8 cellular contexts compared by ENCODE assay signal in the genomic region with DNA sequence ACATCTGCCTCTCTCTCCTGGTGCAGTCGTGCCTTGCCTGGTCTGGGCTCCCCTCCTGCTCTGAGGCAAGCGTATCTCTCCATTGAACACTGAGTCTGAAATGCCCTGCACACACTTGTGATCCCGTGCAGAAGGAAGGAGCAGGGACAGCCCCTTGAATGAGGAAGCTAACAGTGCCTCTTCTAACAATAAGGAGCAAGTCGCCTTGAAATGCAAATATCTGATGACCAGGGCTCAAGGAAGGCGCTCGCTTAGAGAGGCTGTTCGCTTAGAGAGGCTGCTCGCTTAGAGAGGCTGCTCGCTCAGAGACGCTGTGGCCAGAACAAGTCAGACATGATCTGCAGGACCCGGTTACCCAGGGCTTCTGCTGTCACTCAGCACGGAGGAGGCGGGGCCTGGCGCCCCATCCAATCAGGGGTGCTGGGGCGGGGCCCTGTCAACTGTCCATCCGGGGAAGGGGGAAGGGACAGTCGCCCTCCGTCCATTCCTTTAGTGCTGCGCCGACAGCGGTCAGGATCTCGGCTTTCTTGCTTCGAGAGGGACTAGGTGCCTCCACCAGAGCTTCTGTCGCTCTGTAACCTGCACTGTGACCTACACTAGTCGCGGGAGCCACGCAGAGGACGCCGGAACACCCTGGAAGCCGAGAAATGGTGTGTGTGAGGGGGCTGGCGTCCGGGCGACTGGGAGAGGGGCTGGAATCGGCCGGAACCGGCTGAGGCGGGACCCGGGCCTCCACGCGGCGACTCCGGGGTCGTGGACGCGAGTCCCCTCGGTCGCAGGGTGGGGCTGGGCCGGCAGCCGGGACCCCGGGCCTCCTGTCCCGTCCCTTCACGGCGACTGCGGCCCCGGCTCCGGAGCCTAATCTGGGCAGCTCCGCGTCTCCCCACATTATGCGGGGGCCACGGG. TPM values are rescaled to one million over a fixed set of nuclear protein-coding genes. Genes with fewer than 3 reads are reported as not detected.
DNase-seq lines count a peak whose midpoint lies in the region; ATAC-seq and TF ChIP-seq lines count a peak whose summit lies in the region.

ZNF440 (plus strand) TSS at position 473 of the 906 bp plus-strand sequence; CDS start at position 648, 175 bp downstream.

- H3K4me3 ChIP-seq in adipocyte (ENCODE audit: low read length) (peak within 1 kb of the TSS; percentile 91), heart right ventricle (peak within 1 kb of the TSS; percentile 68 to 99 (median 86)), upper lobe of left lung (peak within 1 kb of the TSS; percentile 70 to 96 (median 83))

- H3K9me3 ChIP-seq in adipocyte (ENCODE audit: control insufficient read depth, low read length) (peaks cover 9% of the 10 kb centered on the region), heart right ventricle (peaks cover 0 to 7% (median 0%) of the 10 kb centered on the region in 11 donors), upper lobe of left lung (no peaks in the 10 kb centered on the region)

- H3K36me3 ChIP-seq in adipocyte (ENCODE audit: control insufficient read depth, insufficient read depth, low read length, severe bottlenecking) (no peaks in the 10 kb centered on the region), heart right ventricle (peaks cover 0 to 11% (median 2%) of the 10 kb centered on the region in 9 donors), upper lobe of left lung (peaks cover 0 to 3% (median 0%) of the 10 kb centered on the region in 4 donors)

- CTCF ChIA-PET in HEK293T (lab: Yijun Ruan, JAX) = interaction anchor here (0.6 kb wide), 2 partner anchors 85 to 411 kb away, joined by 3 to 4 read pairs; no protein-coding TSS in a partner anchor

- POLR2A ChIA-PET in HEK293T (lab: Yijun Ruan, JAX) = interaction anchor here (0.7 to 1.5 kb wide), 2 partner anchors 47 to 220 kb away, joined by 3 to 5 read pairs; partner anchors contain the start of gene ZNF441

- H3K4me1 ChIP-seq in adipocyte (ENCODE audit: control insufficient read depth, insufficient read depth, low read length) (peaks cover 4% of the 10 kb centered on the region), heart right ventricle (peaks cover 0 to 25% (median 12%) of the 10 kb centered on the region in 9 donors), upper lobe of left lung (peaks cover 9 to 21% (median 13%) of the 10 kb centered on the region in 4 donors)

- H3K27ac ChIP-seq in heart right ventricle (peak within 1 kb of the TSS; percentile 65 to 96 (median 94)), upper lobe of left lung (peak within 1 kb of the TSS; percentile 93 to 97 (median 95))

- peak in 3 of 4 donors; percentile 84 to 95 (median 90) for TF ChIP-seq POLR2A in upper lobe of left lung (IDR thresholded peaks at IDR 0.05)

- intact Hi-C loops in heart right ventricle (cut with DNase I) (loop anchor here in 3 of 10 donors (1.0 to 2.0 kb wide), 3 partner anchors 15 to 17 kb away; partner anchors contain the start of gene ZNF491 (in 2 of the 3)), posterior cingulate gyrus (cut with DNase I) (loop anchor here (2.0 kb wide), 1 partner anchor 17 kb away; no protein-coding TSS in a partner anchor)

- H3K27me3 ChIP-seq in adipocyte (replicated peaks; ENCODE audit: control insufficient read depth, insufficient read depth, low read length) (no peaks in the 10 kb centered on the region), heart right ventricle (no peaks in the 10 kb centered on the region), upper lobe of left lung (no peaks in the 10 kb centered on the region)

- DNase-seq in GM04504 (ENCODE audit: low read depth) = peak; percentile 84
- peak; percentile 91 for DNase-seq in HEK293T (ENCODE audit: extremely low spot score)
- DNase-seq in NAMALWA (ENCODE audit: low spot score) = peak; percentile 93
- peak; percentile 70 to 92 for DNase-seq in SW 1271 (lab: John Stamatoyannopoulos, UW)
- DNase-seq in adipocyte (ENCODE audit: low read depth) = peak; percentile 97
- peak; percentile 96 to 97 for DNase-seq in heart right ventricle
- peak; percentile 94 to 100 (median 98) for DNase-seq in posterior cingulate gyrus
- DNase-seq in upper lobe of left lung = peak; percentile 98 to 99

- peak within 1 kb of the TSS; percentile 93 for H3K9ac ChIP-seq in adipocyte (ENCODE audit: low read length)

- TF ChIP-seq CTCF in heart right ventricle (IDR thresholded peaks at IDR 0.05) = no peak
- peak in 1 of 6 experiments; percentile 19 for TF ChIP-seq CTCF in upper lobe of left lung (IDR thresholded peaks at IDR 0.05)

- ATAC-seq in heart right ventricle (peak; percentile 100), upper lobe of left lung (ENCODE audit: low FRiP score in 2 of 2) (peak; percentile 99 to 100)

- no peak for TF ChIP-seq EP300 in upper lobe of left lung (IDR thresholded peaks at IDR 0.05)

- 0% methylated on average over 56 to 60 of the region's 60 CpGs for WGBS in heart right ventricle, 2 donors
- WGBS in upper lobe of left lung, 2 donors = 1 to 2% methylated on average over 28 to 45 of the region's 60 CpGs

TF ChIP-seq in HEK293T, 16 proteins besides CTCF, POLR2A, EP300 and RAD21:
- TF ChIP-seq, protein P1, sequence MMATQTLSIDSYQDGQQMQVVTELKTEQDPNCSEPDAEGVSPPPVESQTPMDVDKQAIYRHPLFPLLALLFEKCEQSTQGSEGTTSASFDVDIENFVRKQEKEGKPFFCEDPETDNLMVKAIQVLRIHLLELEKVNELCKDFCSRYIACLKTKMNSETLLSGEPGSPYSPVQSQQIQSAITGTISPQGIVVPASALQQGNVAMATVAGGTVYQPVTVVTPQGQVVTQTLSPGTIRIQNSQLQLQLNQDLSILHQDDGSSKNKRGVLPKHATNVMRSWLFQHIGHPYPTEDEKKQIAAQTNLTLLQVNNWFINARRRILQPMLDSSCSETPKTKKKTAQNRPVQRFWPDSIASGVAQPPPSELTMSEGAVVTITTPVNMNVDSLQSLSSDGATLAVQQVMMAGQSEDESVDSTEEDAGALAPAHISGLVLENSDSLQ (IDR thresholded peaks at IDR 0.05) = peak; percentile 98
- TF ChIP-seq L3MBTL2 (conservative IDR thresholded peaks at IDR 0.05) = peak; percentile 51
- TF ChIP-seq BHLHE40 (IDR thresholded peaks at IDR 0.05; ENCODE audit: borderline replicate concordance) = no peak
TF ChIP-seq in HEK293T: peak in this region for 2.

RNA-seq across cellular contexts. Expression of gene ZNF440, which starts in this region (rescaled TPM):
- 1 to 10 TPM; 2.9 to 5.5 (median 4.3) TPM for total RNA-seq in heart right ventricle
- polyA plus RNA-seq in heart right ventricle = 1 to 10 TPM; 1.6 to 9.5 TPM
- total RNA-seq in upper lobe of left lung = 10 to 100 TPM; 12.4 to 49.2 (median 17.0) TPM

Comparison
In these comparisons a context has a peak if more than half of its experiments do, and no peak if none do; other contexts are left out.
1. Peak in every context shown above with its lines: DNase-seq, ATAC-seq, H3K4me3 ChIP-seq and H3K27ac ChIP-seq.